In genomic region chr16:9331503-9331902, GRCh38 we compare ENCODE assay signal across 24 cellular contexts.
"Had no signal": no experiment of that assay in that cellular context is flagged by ENCODE, and none has a peak within 500 bp of the region (broad histone marks: within the 10 kb centered on the region; RNA-seq: fewer than 3 reads in every experiment).

No MANE protein-coding gene starts in this region.

- H3K4me1 ChIP-seq: left lung, prostate gland, testis, upper lobe of right lung had no signal

- H3K4me3 ChIP-seq: left lung, lung, mucosa of descending colon, ovary, prostate gland, skin epidermis, testis, thyroid gland, upper lobe of right lung had no signal

- H3K27me3 ChIP-seq: left lung, ovary, testis, thyroid gland, upper lobe of right lung had no signal

- H3K27ac ChIP-seq: left lung, ovary, prostate gland, skin epidermis, testis, upper lobe of right lung had no signal

- ATAC-seq: left colon; left lung; mucosa of descending colon; naive thymus-derived CD4-positive, alpha-beta T cell; natural killer cell treated with Interleukin-12 subunit alpha and Interleukin-12 subunit beta and Interleukin-15 and Interleukin-18, amount 100 ng/mL, for 72 hours; right cardiac atrium; sciatic nerve; stimulated activated effector memory CD8-positive, alpha-beta T cell treated with anti-CD3 and anti-CD28 coated beads, Interleukin-12 subunit alpha, Interleukin-12 subunit beta, amount 100 ng/mL, for 72 hours; upper lobe of right lung had no signal

- H3K9me3 ChIP-seq: left lung, mucosa of descending colon, ovary, prostate gland, testis, thyroid gland, upper lobe of right lung had no signal

- DNase-seq: hippocampal formation; kidney glomerular epithelial cell; left colon; left lung; midbrain; mucosa of descending colon; naive thymus-derived CD4-positive, alpha-beta T cell; ovary; posterior cingulate gyrus; retina; right cardiac atrium; stimulated activated CD4-positive, alpha-beta T cell treated with anti-CD3 and anti-CD28 coated beads, Interleukin-12 subunit alpha, Interleukin-12 subunit beta, amount 100 ng/mL, for 4 hours; stimulated activated CD4-positive, alpha-beta T cell treated with anti-CD3 and anti-CD28 coated beads, Interleukin-4, amount 100 ng/mL, for 24 hours; stimulated activated naive CD4-positive, alpha-beta T cell; testis; thyroid gland; trophoblast cell; upper lobe of right lung had no signal

- H3K36me3 ChIP-seq: left lung, ovary, prostate gland, thyroid gland, upper lobe of right lung had no signal
